8 cellular contexts compared by ENCODE assay signal in genomic region chr1:184035719-184036516, GRCh38. TPM values are rescaled to one million over a fixed set of nuclear protein-coding genes. Genes with fewer than 3 reads are reported as not detected.
DNase-seq lines count a peak whose midpoint lies in the region; ATAC-seq lines count a peak whose summit lies in the region.

No MANE protein-coding gene starts in this region.

- peaks cover 0 to 3% of the 10 kb centered on the region in 2 donors for H3K4me1 ChIP-seq in mucosa of rectum (ENCODE audit: control insufficient read depth in 2 of 2, insufficient read depth in 2 of 2, low read length in 2 of 2)
- no peaks in the 10 kb centered on the region for H3K4me1 ChIP-seq in aorta (ENCODE audit: control insufficient read depth in 1 of 2, insufficient read depth in 2 of 2, low read length in 2 of 2)

- peaks cover 72% of the 10 kb centered on the region for H3K27me3 Mint-ChIP-seq in stimulated activated naive CD8-positive, alpha-beta T cell treated with anti-CD3 and anti-CD28 coated beads, Interleukin-15, Interleukin-2, amounts not matched to agents 100 ng/mL and 50 ng/mL, for 24 hours

- intact Hi-C loops in aorta (cut with DNase I): no loop called here

- 10% methylated on average over 31 of the region's 31 CpGs for WGBS in aorta, 2 donors

- no peak overlapping the region for H3K27ac ChIP-seq in mucosa of rectum (ENCODE audit: low read depth in 2 of 2, low read length in 2 of 2)
- H3K27ac ChIP-seq in aorta (ENCODE audit: low read depth in 1 of 2, low read length in 2 of 2): no peak overlapping the region

- no peaks in the 10 kb centered on the region for H3K36me3 Mint-ChIP-seq in stimulated activated naive CD8-positive, alpha-beta T cell treated with anti-CD3 and anti-CD28 coated beads, Interleukin-15, Interleukin-2, amounts not matched to agents 100 ng/mL and 50 ng/mL, for 24 hours (ENCODE audit: low read depth)

- no peak overlapping the region for H3K9ac ChIP-seq in mucosa of rectum (ENCODE audit: low read depth in 1 of 2, low read length in 2 of 2)

- peak overlapping the region; percentile 67 for H3K4me3 Mint-ChIP-seq in stimulated activated naive CD8-positive, alpha-beta T cell treated with anti-CD3 and anti-CD28 coated beads, Interleukin-15, Interleukin-2, amounts not matched to agents 100 ng/mL and 50 ng/mL, for 24 hours

- no peak for DNase-seq in stimulated activated naive CD8-positive, alpha-beta T cell treated with anti-CD3 and anti-CD28 coated beads, Interleukin-15, Interleukin-2, amounts not matched to agents 100 U/mL and 50 U/mL, for 24 hours
- DNase-seq in cerebellar cortex (ENCODE audit: low spot score) (peak; percentile 57), aorta (peak in 1 of 2 donors; percentile 54), EL (no peak)

- H3K9me3 ChIP-seq in mucosa of rectum (ENCODE audit: control insufficient read depth in 2 of 2, low read length in 2 of 2) (no peaks in the 10 kb centered on the region), aorta (ENCODE audit: control insufficient read depth, low read length) (peaks cover 1% of the 10 kb centered on the region)

- H3K9me3 Mint-ChIP-seq in stimulated activated naive CD8-positive, alpha-beta T cell treated with anti-CD3 and anti-CD28 coated beads, Interleukin-15, Interleukin-2, amounts not matched to agents 100 ng/mL and 50 ng/mL, for 24 hours: no peaks in the 10 kb centered on the region

- no peak overlapping the region for H3K27ac Mint-ChIP-seq in stimulated activated naive CD8-positive, alpha-beta T cell treated with anti-CD3 and anti-CD28 coated beads, Interleukin-15, Interleukin-2, amounts not matched to agents 100 ng/mL and 50 ng/mL, for 24 hours

- H3K27me3 ChIP-seq in mucosa of rectum (ENCODE audit: control insufficient read depth in 2 of 2, insufficient read depth in 2 of 2, low read length in 2 of 2): peaks cover 23 to 31% of the 10 kb centered on the region in 2 donors
- no peaks in the 10 kb centered on the region for H3K27me3 ChIP-seq in aorta (ENCODE audit: control insufficient read depth in 1 of 2, insufficient read depth in 2 of 2, low read length in 1 of 2)

- peaks cover 19% of the 10 kb centered on the region for H3K4me1 Mint-ChIP-seq in stimulated activated naive CD8-positive, alpha-beta T cell treated with anti-CD3 and anti-CD28 coated beads, Interleukin-15, Interleukin-2, amounts not matched to agents 100 ng/mL and 50 ng/mL, for 24 hours (ENCODE audit: low read depth)

- no peaks in the 10 kb centered on the region for H3K36me3 ChIP-seq in mucosa of rectum (ENCODE audit: control insufficient read depth in 2 of 2, insufficient read depth in 2 of 2, low read length in 2 of 2)
- no peaks in the 10 kb centered on the region for H3K36me3 ChIP-seq in aorta (ENCODE audit: control insufficient read depth in 1 of 2, insufficient read depth in 2 of 2, low read length in 1 of 2)

- no peak for ATAC-seq in stimulated activated naive CD8-positive, alpha-beta T cell treated with anti-CD3 and anti-CD28 coated beads, Interleukin-15, Interleukin-2, amounts not matched to agents 100 U/mL and 50 U/mL, for 24 hours
- ATAC-seq in aorta (ENCODE audit: low FRiP score) (no peak), GM18868 (IDR thresholded peaks at IDR 0.05; ENCODE audit: unreplicated experiment) (no peak), HG02870 (IDR thresholded peaks at IDR 0.05; ENCODE audit: unreplicated experiment) (no peak)

- peak overlapping the region; percentile 62 to 76 for H3K4me3 ChIP-seq in mucosa of rectum (ENCODE audit: low read length in 2 of 2)
- H3K4me3 ChIP-seq in aorta (ENCODE audit: low read length in 2 of 2): peak overlapping the region; percentile 46 to 50

RNA-seq across cellular contexts. Expression of gene COLGALT2, which starts 1.6 kb away (rescaled TPM):
- 10 to 100 TPM in 1 of 2 donors, 1 to 10 TPM in 1; 1.6 to 15.1 TPM for total RNA-seq in aorta
- polyA plus RNA-seq in aorta: under 1 TPM; 0.50 to 1.00 TPM

RNA-seq across cellular contexts. Expression of gene TSEN15, which starts 15.6 kb away (rescaled TPM):
- total RNA-seq in aorta: 10 to 100 TPM; 23.0 to 26.9 TPM
- 10 to 100 TPM; 16.0 to 27.8 TPM for polyA plus RNA-seq in aorta
